In genomic region chr17:55845385-55845784, GRCh38 we compare ENCODE assay signal across 8 cellular contexts.
DNase-seq lines count a peak whose midpoint lies in the region; ATAC-seq and TF ChIP-seq lines count a peak whose summit lies in the region.

No MANE protein-coding gene starts in this region.

- BruUV-seq in A673 (replicated peaks; lab: Mats Ljungman, UMichigan): no TSS peak

- H3K9me3 ChIP-seq in A673 (ENCODE audit: low read depth, low read length, poor library complexity, severe bottlenecking) (no peaks in the 10 kb centered on the region), iPS DF 6.9 (ENCODE audit: control insufficient read depth, insufficient read depth, low read length) (no peaks in the 10 kb centered on the region), smooth muscle cell (replicated peaks; ENCODE audit: low read depth) (no peaks in the 10 kb centered on the region)

- H4K20me1 ChIP-seq in smooth muscle cell (ENCODE audit: low read depth): no peaks in the 10 kb centered on the region

- H3K4me3 ChIP-seq in A673 (ENCODE audit: low read depth, low read length, poor library complexity, severe bottlenecking) (no peak overlapping the region), iPS DF 6.9 (ENCODE audit: low read length) (peak overlapping the region; percentile 23; the same call in 1 of the 2 replicates), smooth muscle cell (peak overlapping the region; percentile 51)

- no peak overlapping the region for H3K9ac ChIP-seq in smooth muscle cell (ENCODE audit: low read depth)

- H3K4me2 ChIP-seq in smooth muscle cell: peak overlapping the region; percentile 89

- peak; percentile 79 for TF ChIP-seq CTCF in A673 (conservative IDR thresholded peaks at IDR 0.05; ENCODE audit: low read depth, low read length)
- TF ChIP-seq CTCF in GM20000 (IDR thresholded peaks at IDR 0.05; ENCODE audit: extremely low read depth, missing control alignments): no peak
- peak; percentile 66 for TF ChIP-seq CTCF in smooth muscle cell (IDR thresholded peaks at IDR 0.05; ENCODE audit: borderline replicate concordance, insufficient read depth, poor library complexity, severe bottlenecking)

- H3F3A ChIP-seq in smooth muscle cell (ENCODE audit: low read depth): no peaks in the 10 kb centered on the region

- POLR2A ChIA-PET in A673 (lab: Charles Lee; ENCODE audit: low non-redundant PET): no interaction called here

- H3K36me3 ChIP-seq in A673 (ENCODE audit: insufficient read depth, low read length, poor library complexity, severe bottlenecking): no peaks in the 10 kb centered on the region
- H3K36me3 ChIP-seq in iPS DF 6.9 (ENCODE audit: control insufficient read depth, insufficient read depth, low read length): no peaks in the 10 kb centered on the region
- H3K36me3 ChIP-seq in smooth muscle cell (ENCODE audit: low read depth): no peaks in the 10 kb centered on the region

- no peak for ATAC-seq in GM21381 (IDR thresholded peaks at IDR 0.05; ENCODE audit: unreplicated experiment)
- no peak for ATAC-seq in GM21423 (IDR thresholded peaks at IDR 0.05; ENCODE audit: unreplicated experiment)

- H2AFZ ChIP-seq in smooth muscle cell (ENCODE audit: low read depth): no peak overlapping the region

- intact Hi-C loops in A673 (cut with micrococcal nuclease; ENCODE audit: unreplicated experiment): loop anchor here (2.0 to 10.0 kb wide), 2 partner anchors 469 to 633 kb away; no protein-coding TSS in a partner anchor

- DNase-seq in A673 (ENCODE audit: low spot score) (peak; percentile 71), GM20000 (ENCODE audit: low spot score) (peak; percentile 62), anterior cingulate cortex (lab: John Stamatoyannopoulos, UW) (peak in 40 of 58 donors; percentile 0 to 55 (median 9)), iPS DF 6.9 (ENCODE audit: low read depth, low spot score) (peak; percentile 29), smooth muscle cell (lab: John Stamatoyannopoulos, UW; ENCODE audit: unreplicated experiment) (peak; percentile 12), OCI-M1 (lab: John Stamatoyannopoulos, UW) (no peak)

- H3K4me1 ChIP-seq in A673 (ENCODE audit: insufficient read depth, low read length, poor library complexity, severe bottlenecking) (no peaks in the 10 kb centered on the region), iPS DF 6.9 (ENCODE audit: control insufficient read depth, insufficient read depth, low read length) (no peaks in the 10 kb centered on the region), smooth muscle cell (ENCODE audit: low read depth) (no peaks in the 10 kb centered on the region)

- CTCF ChIA-PET in A673 (lab: Charles Lee): no interaction called here

- H3K27ac ChIP-seq in A673 (ENCODE audit: low read depth, low read length, poor library complexity, severe bottlenecking): no peak overlapping the region
- H3K27ac ChIP-seq in iPS DF 6.9 (ENCODE audit: low read length): no peak overlapping the region
- H3K27ac ChIP-seq in smooth muscle cell (ENCODE audit: low read depth): no peak overlapping the region

- no peaks in the 10 kb centered on the region for H3K79me2 ChIP-seq in smooth muscle cell (ENCODE audit: low read depth)

- H3K27me3 ChIP-seq in A673 (replicated peaks; ENCODE audit: insufficient read depth, low read depth, low read length, poor library complexity) (peaks cover 51% of the 10 kb centered on the region), iPS DF 6.9 (ENCODE audit: control insufficient read depth, insufficient read depth, low read length) (no peaks in the 10 kb centered on the region), smooth muscle cell (ENCODE audit: low read depth) (no peaks in the 10 kb centered on the region)

- no CpG with 5 or more reads among the region's 32 CpGs for WGBS in iPS DF 6.9 (ENCODE audit: insufficient coverage, insufficient read length)
- WGBS in smooth muscle cell (ENCODE audit: low lambda C conversion rate): 11% methylated on average over 32 of the region's 32 CpGs
